Comparison of ENCODE assay signal across 27 cellular contexts in the genomic region with DNA sequence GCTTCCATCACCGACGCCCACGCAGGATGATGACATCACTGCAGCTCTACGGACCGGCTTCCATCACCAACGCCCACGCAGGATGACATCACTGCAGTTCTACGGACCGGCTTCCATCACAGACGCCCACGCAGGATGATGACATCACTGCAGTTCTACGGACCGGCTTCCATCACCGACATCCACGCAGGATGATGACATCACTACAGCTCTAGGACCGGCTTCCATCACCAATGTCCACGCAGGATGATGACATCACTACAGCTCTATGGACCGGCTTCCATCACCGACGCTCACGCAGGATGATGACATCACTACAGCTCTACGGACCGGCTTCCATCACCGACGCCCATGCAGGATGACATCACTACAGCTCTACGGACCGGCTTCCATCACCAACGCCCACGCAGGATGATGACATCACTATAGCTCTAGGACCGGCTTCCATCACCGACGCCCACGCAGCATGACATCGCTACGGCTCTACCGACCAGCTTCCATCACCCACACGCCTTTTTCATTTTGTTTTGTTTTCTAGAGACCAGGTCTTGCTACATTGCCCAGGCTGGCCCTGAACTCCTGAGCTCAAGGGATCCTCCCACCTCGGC. TPM values are rescaled to one million over a fixed set of nuclear protein-coding genes. Genes with fewer than 3 reads are reported as not detected.
DNase-seq lines count a peak whose midpoint lies in the region; ATAC-seq and TF ChIP-seq lines count a peak whose summit lies in the region.
"Had no signal": no experiment of that assay in that cellular context is flagged by ENCODE, and none has a peak within 500 bp of the region (broad histone marks: within the 10 kb centered on the region; RNA-seq: fewer than 3 reads in every experiment).

No MANE protein-coding gene starts in this region.

- H3K9me3 ChIP-seq in heart right ventricle, result no peaks in the 10 kb centered on the region
- H3K9me3 ChIP-seq: BLaER1, colonic mucosa had no signal

- TF ChIP-seq CTCF in heart right ventricle (IDR thresholded peaks at IDR 0.05) (no peak), GM13977 (IDR thresholded peaks at IDR 0.05; ENCODE audit: extremely low read depth, insufficient read depth, missing control alignments) (no peak)

- H3K36me3 Mint-ChIP-seq in activated T-helper 17 cell treated with anti-CD3 and anti-CD28 coated beads, Interleukin-2, amount 50 U/mL, for 72 hours (ENCODE audit: low read depth), result peaks cover 7% of the 10 kb centered on the region
- no peaks in the 10 kb centered on the region for H3K36me3 Mint-ChIP-seq in central memory CD8-positive, alpha-beta T cell (ENCODE audit: insufficient read depth)
- H3K36me3 Mint-ChIP-seq in stimulated activated effector memory CD8-positive, alpha-beta T cell treated with anti-CD3 and anti-CD28 coated beads, Interleukin-12 subunit alpha, Interleukin-12 subunit beta, amount 100 ng/mL, for 72 hours, result peaks cover 29% of the 10 kb centered on the region

- no peaks in the 10 kb centered on the region for H3K27me3 ChIP-seq in heart right ventricle
- H3K27me3 ChIP-seq: BLaER1, colonic mucosa had no signal

- H3K4me3 Mint-ChIP-seq in activated T-helper 17 cell treated with anti-CD3 and anti-CD28 coated beads, Interleukin-2, amount 50 U/mL, for 72 hours, result no peak overlapping the region
- no peak overlapping the region for H3K4me3 Mint-ChIP-seq in central memory CD8-positive, alpha-beta T cell
- H3K4me3 Mint-ChIP-seq in stimulated activated effector memory CD8-positive, alpha-beta T cell treated with anti-CD3 and anti-CD28 coated beads, Interleukin-12 subunit alpha, Interleukin-12 subunit beta, amount 100 ng/mL, for 72 hours, result no peak overlapping the region
- H3K4me3 Mint-ChIP-seq: activated naive CD8-positive, alpha-beta T cell; neural crest cell; T-helper 1 cell treated with Interleukin-12 subunit alpha and Interleukin-12 subunit beta and Interleukin-4 antibody, amounts not matched to agents 30 μg/mL and 1 μg/mL, for 36 hours had no signal

- H3K9me3 Mint-ChIP-seq in activated T-helper 17 cell treated with anti-CD3 and anti-CD28 coated beads, Interleukin-2, amount 50 U/mL, for 72 hours, result no peaks in the 10 kb centered on the region
- no peaks in the 10 kb centered on the region for H3K9me3 Mint-ChIP-seq in central memory CD8-positive, alpha-beta T cell
- H3K9me3 Mint-ChIP-seq in stimulated activated effector memory CD8-positive, alpha-beta T cell treated with anti-CD3 and anti-CD28 coated beads, Interleukin-12 subunit alpha, Interleukin-12 subunit beta, amount 100 ng/mL, for 72 hours, result peaks cover 3% of the 10 kb centered on the region
- H3K9me3 Mint-ChIP-seq: neural crest cell had no signal

- no peak overlapping the region for H3K4me3 ChIP-seq in heart right ventricle
- H3K4me3 ChIP-seq: BLaER1, colonic mucosa had no signal

- intact Hi-C loops in left cardiac atrium (cut with DNase I), result no loop called here
- intact Hi-C loops in heart right ventricle (cut with DNase I), result no loop called here

- DNase-seq in left cardiac atrium, result peak; percentile 6
- DNase-seq in heart right ventricle, result no peak
- no peak for DNase-seq in central memory CD8-positive, alpha-beta T cell (ENCODE audit: low spot score in 2 of 2)
- no peak for DNase-seq in stimulated activated effector memory CD8-positive, alpha-beta T cell treated with anti-CD3 and anti-CD28 coated beads, Interleukin-12 subunit alpha, Interleukin-12 subunit beta, amount 100 ng/mL, for 72 hours (ENCODE audit: low spot score in 2 of 2)
- no peak for DNase-seq in stimulated activated naive CD4-positive, alpha-beta T cell (lab: John Stamatoyannopoulos, UW)
- DNase-seq in GM13977 (ENCODE audit: low spot score), result no peak
- DNase-seq: colonic mucosa; effector CD4-positive, alpha-beta T cell; H7; hypothalamus; Kasumi-1; NCI-H1417 treated with DMSO at 0.1 percent for 48 hours; NCI-H2029 treated with DMSO at 0.1 percent for 48 hours; NCI-H524 treated with DMSO at 0.1 percent for 48 hours; NK-92 treated with Interleukin-12 subunit alpha and Interleukin-12 subunit beta, amount 100 ng/mL, for 24 hours; stimulated activated CD4-positive, alpha-beta T cell treated with anti-CD3 and anti-CD28 coated beads, Interleukin-4, amount 100 ng/mL, for 1 hour had no signal

- 94 to 97% methylated on average over 38 of the region's 38 CpGs for WGBS in heart right ventricle, 2 donors

- no peak for ATAC-seq in left cardiac atrium
- no peak for ATAC-seq in heart right ventricle
- no peak for ATAC-seq in activated T-helper 17 cell treated with anti-CD3 and anti-CD28 coated beads, Interleukin-2, amount 50 U/mL, for 72 hours (replicated peaks)
- no peak for ATAC-seq in central memory CD8-positive, alpha-beta T cell (replicated peaks; ENCODE audit: extremely low read depth, poor library complexity, severe bottlenecking)
- ATAC-seq in stimulated activated effector memory CD8-positive, alpha-beta T cell treated with anti-CD3 and anti-CD28 coated beads, Interleukin-12 subunit alpha, Interleukin-12 subunit beta, amount 100 ng/mL, for 72 hours, result no peak
- ATAC-seq in HG02642 (IDR thresholded peaks at IDR 0.05; ENCODE audit: poor library complexity, unreplicated experiment), result no peak
- ATAC-seq: activated CD4-positive, CD25-positive, alpha-beta regulatory T cell treated with anti-CD3 and anti-CD28 coated beads, Interleukin-2, amount 50 U/mL, for 24 hours; right cardiac atrium; SK-N-SH treated with all-trans-retinoic acid at 6 μM for 48 hours had no signal

- no peaks in the 10 kb centered on the region for H3K36me3 ChIP-seq in heart right ventricle
- H3K36me3 ChIP-seq: colonic mucosa had no signal

- H3K27ac Mint-ChIP-seq in activated T-helper 17 cell treated with anti-CD3 and anti-CD28 coated beads, Interleukin-2, amount 50 U/mL, for 72 hours, result peak overlapping the region; percentile 67
- H3K27ac Mint-ChIP-seq in central memory CD8-positive, alpha-beta T cell (ENCODE audit: low read depth), result peak overlapping the region; percentile 24
- peak overlapping the region; percentile 94 for H3K27ac Mint-ChIP-seq in stimulated activated effector memory CD8-positive, alpha-beta T cell treated with anti-CD3 and anti-CD28 coated beads, Interleukin-12 subunit alpha, Interleukin-12 subunit beta, amount 100 ng/mL, for 72 hours
- H3K27ac Mint-ChIP-seq: activated naive CD8-positive, alpha-beta T cell; T-helper 1 cell treated with Interleukin-12 subunit alpha and Interleukin-12 subunit beta and Interleukin-4 antibody, amounts not matched to agents 30 μg/mL and 1 μg/mL, for 36 hours had no signal

- no peak overlapping the region for H3K27ac ChIP-seq in heart right ventricle
- H3K27ac ChIP-seq: BLaER1, colonic mucosa, epithelial cell of prostate, parathyroid adenoma had no signal

- in situ Hi-C loops in GM13977 (cut with MboI; ENCODE audit: low pct_unique_long_range_greater_than_20kb, low sequenced_read_pairs, unreplicated experiment), result no loop called here

- peaks cover 0 to 6% (median 0%) of the 10 kb centered on the region in 9 donors for H3K4me1 ChIP-seq in heart right ventricle
- H3K4me1 ChIP-seq: colonic mucosa, parathyroid adenoma had no signal

- peaks cover 6% of the 10 kb centered on the region for H3K4me1 Mint-ChIP-seq in activated T-helper 17 cell treated with anti-CD3 and anti-CD28 coated beads, Interleukin-2, amount 50 U/mL, for 72 hours
- H3K4me1 Mint-ChIP-seq in central memory CD8-positive, alpha-beta T cell, result no peaks in the 10 kb centered on the region
- H3K4me1 Mint-ChIP-seq in stimulated activated effector memory CD8-positive, alpha-beta T cell treated with anti-CD3 and anti-CD28 coated beads, Interleukin-12 subunit alpha, Interleukin-12 subunit beta, amount 100 ng/mL, for 72 hours, result peaks cover 10% of the 10 kb centered on the region
- H3K4me1 Mint-ChIP-seq: neural crest cell had no signal

- H3K27me3 Mint-ChIP-seq in activated T-helper 17 cell treated with anti-CD3 and anti-CD28 coated beads, Interleukin-2, amount 50 U/mL, for 72 hours, result no peaks in the 10 kb centered on the region
- no peaks in the 10 kb centered on the region for H3K27me3 Mint-ChIP-seq in central memory CD8-positive, alpha-beta T cell
- H3K27me3 Mint-ChIP-seq: activated naive CD8-positive, alpha-beta T cell had no signal

RNA-seq across cellular contexts. Expression of a gene that starts 29.5 kb away (rescaled TPM):
- 1 to 10 TPM; 4.6 to 7.6 TPM for total RNA-seq in left cardiac atrium
- total RNA-seq in heart right ventricle, result 1 to 10 TPM; 1.1 to 4.7 (median 1.7) TPM
- polyA plus RNA-seq in heart right ventricle, result 1 to 10 TPM; 3.0 to 4.5 TPM
- 1 to 10 TPM in 1 of 2 donors, under 1 TPM in 1; 0.24 to 1.1 TPM for total RNA-seq in activated T-helper 17 cell treated with anti-CD3 and anti-CD28 coated beads, Interleukin-2, amount 50 U/mL, for 72 hours

RNA-seq across cellular contexts. Expression of a gene that starts 42.6 kb away (rescaled TPM):
- 10 to 100 TPM in 1 of 2 donors, 1 to 10 TPM in 1; 9.8 to 16.7 TPM for total RNA-seq in left cardiac atrium
- total RNA-seq in heart right ventricle, result 10 to 100 TPM in 4 of 10 donors, 1 to 10 TPM in 6; 4.4 to 11.2 (median 7.7) TPM
- 10 to 100 TPM; 26.9 to 32.6 TPM for polyA plus RNA-seq in heart right ventricle
- 10 to 100 TPM; 27.1 to 27.7 TPM for total RNA-seq in activated T-helper 17 cell treated with anti-CD3 and anti-CD28 coated beads, Interleukin-2, amount 50 U/mL, for 72 hours

Comparison
In these comparisons a context has a peak if more than half of its experiments do, and no peak if none do; other contexts are left out.
1. H3K27ac Mint-ChIP-seq: peak in every context shown above with its lines; median percentile 94 in stimulated activated effector memory CD8-positive, alpha-beta T cell treated with anti-CD3 and anti-CD28 coated beads, Interleukin-12 subunit alpha, Interleukin-12 subunit beta, amount 100 ng/mL, for 72 hours; 67 in activated T-helper 17 cell treated with anti-CD3 and anti-CD28 coated beads, Interleukin-2, amount 50 U/mL, for 72 hours; 24 in central memory CD8-positive, alpha-beta T cell.